In genomic region chr11:114026355-114026754, GRCh38 we compare ENCODE assay signal across 1 cellular context.
TF ChIP-seq lines count a peak whose summit lies in the region.

No MANE protein-coding gene starts in this region.

TF ChIP-seq in HepG2, 621 proteins besides CTCF, POLR2A, EP300 and RAD21:
- TF ChIP-seq PCBP2 (optimal IDR thresholded peaks at IDR 0.05; ENCODE audit: low read depth, low read length, poor library complexity, severe bottlenecking) (no peak), SMC3 (IDR thresholded peaks at IDR 0.05; ENCODE audit: low read length) (peak; percentile 23; the same call in 1 of the 2 replicates), STAG1 (CRISPR knock-in tag; IDR thresholded peaks at IDR 0.05) (peak; percentile 22; the same call in 1 of the 2 replicates), ZNF580 (CRISPR knock-in tag; IDR thresholded peaks at IDR 0.05; ENCODE audit: borderline replicate concordance, low read depth) (no peak), ZNF550 (CRISPR knock-in tag; IDR thresholded peaks at IDR 0.05; ENCODE audit: borderline replicate concordance) (no peak), ZBTB26 (CRISPR knock-in tag; IDR thresholded peaks at IDR 0.05; ENCODE audit: borderline replicate concordance) (no peak), TRAFD1 (CRISPR knock-in tag; IDR thresholded peaks at IDR 0.05; ENCODE audit: borderline replicate concordance) (no peak)
